36 cellular contexts compared by ENCODE assay signal in the genomic region with DNA sequence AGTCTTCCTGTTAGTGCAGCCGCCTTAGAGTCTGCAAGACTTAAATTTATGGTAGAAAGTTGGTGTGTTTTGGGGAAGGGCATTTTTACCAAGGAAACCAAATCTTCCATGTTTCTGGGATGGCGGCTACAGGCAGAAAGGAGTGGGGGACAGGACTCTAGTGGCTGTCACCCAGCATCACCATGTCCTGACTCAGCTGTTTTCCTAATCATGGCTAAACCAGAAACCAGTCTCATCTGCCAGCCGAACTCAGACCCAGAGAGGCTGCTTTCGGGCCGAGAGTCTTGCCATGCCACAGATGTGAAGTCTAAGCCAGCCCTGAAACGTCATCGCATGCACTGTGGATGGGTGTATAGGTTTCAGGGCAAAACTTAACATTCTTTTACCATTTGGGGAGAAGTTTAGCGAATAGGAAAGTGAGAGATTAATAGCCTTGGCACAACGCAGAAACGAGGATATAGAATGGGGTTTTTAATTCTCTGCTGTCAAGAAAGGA.
"Had no signal": no experiment of that assay in that cellular context is flagged by ENCODE, and none has a peak within 500 bp of the region (broad histone marks: within the 10 kb centered on the region; RNA-seq: fewer than 3 reads in every experiment).

No MANE protein-coding gene starts in this region.

- H3K27ac Mint-ChIP-seq: activated B cell treated with CpG ODN at 0.5 μM for 24 hours; activated CD4-positive, alpha-beta memory T cell treated with anti-CD3 and anti-CD28 coated beads for 36 hours; activated CD8-positive, alpha-beta T cell treated with anti-CD3 and anti-CD28 coated beads for 36 hours; activated naive CD4-positive, alpha-beta T cell treated with anti-CD3 and anti-CD28 coated beads for 36 hours; activated naive CD4-positive, alpha-beta T cell treated with anti-CD3 and anti-CD28 coated beads, Interleukin-2, amount 50 U/mL, for 72 hours; activated naive CD8-positive, alpha-beta T cell treated with anti-CD3 and anti-CD28 coated beads for 36 hours; activated T-cell treated with anti-CD3 and anti-CD28 coated beads, Interleukin-2, amount 50 U/mL, for 72 hours; activated T-helper 1 cell treated with anti-CD3 and anti-CD28 coated beads, Interleukin-12 subunit alpha, Interleukin-12 subunit beta, Interleukin-2, Interleukin-4 antibody, amounts not matched to agents 30 ng/mL and 10 ng/mL and 1 ng/mL, durations not matched to agents 14 hours and 24 hours and 36 hours; activated T-helper 17 cell treated with anti-CD3 and anti-CD28 coated beads, Interleukin-2, amount 50 U/mL, for 72 hours; T-helper 1 cell treated with Interleukin-12 subunit alpha and Interleukin-12 subunit beta and Interleukin-4 antibody, amounts not matched to agents 30 μg/mL and 1 μg/mL, for 36 hours; T-helper 2 cell treated with Interferon-gamma antibody and Interleukin-4, amounts not matched to agents 5 μg/mL and 100 μg/mL, for 36 hours had no signal

- H3K4me1 ChIP-seq: adrenal gland, breast epithelium had no signal

- H3K27ac ChIP-seq: adrenal gland, body of pancreas, brain microvascular endothelial cell, breast epithelium, VCaP had no signal

- H3K4me3 Mint-ChIP-seq: activated B cell treated with CpG ODN at 0.5 μM for 24 hours; activated CD4-positive, alpha-beta memory T cell treated with anti-CD3 and anti-CD28 coated beads for 36 hours; activated CD8-positive, alpha-beta T cell treated with anti-CD3 and anti-CD28 coated beads for 36 hours; activated naive CD4-positive, alpha-beta T cell treated with anti-CD3 and anti-CD28 coated beads for 36 hours; activated naive CD8-positive, alpha-beta T cell treated with anti-CD3 and anti-CD28 coated beads for 36 hours; activated T-cell treated with anti-CD3 and anti-CD28 coated beads, Interleukin-2, amount 50 U/mL, for 4 hours; activated T-cell treated with anti-CD3 and anti-CD28 coated beads, Interleukin-2, amount 50 U/mL, for 72 hours; activated T-helper 1 cell treated with anti-CD3 and anti-CD28 coated beads, Interleukin-12 subunit alpha, Interleukin-12 subunit beta, Interleukin-2, Interleukin-4 antibody, amounts not matched to agents 30 ng/mL and 10 ng/mL and 1 ng/mL, durations not matched to agents 14 hours and 24 hours and 36 hours; activated T-helper 17 cell treated with anti-CD3 and anti-CD28 coated beads, Interleukin-2, amount 50 U/mL, for 72 hours; T-helper 1 cell treated with Interleukin-12 subunit alpha and Interleukin-12 subunit beta and Interleukin-4 antibody, amounts not matched to agents 30 μg/mL and 1 μg/mL, for 36 hours; T-helper 2 cell treated with Interferon-gamma antibody and Interleukin-4, amounts not matched to agents 5 μg/mL and 100 μg/mL, for 36 hours had no signal

- H3K27me3 Mint-ChIP-seq: activated B cell treated with CpG ODN at 0.5 μM for 24 hours; activated CD8-positive, alpha-beta T cell treated with anti-CD3 and anti-CD28 coated beads for 36 hours had no signal

- FAIRE-seq: astrocyte, TTC549 had no signal

- DNase-seq: activated B cell treated with CpG ODN at 0.5 μM for 24 hours; activated CD4-positive, alpha-beta memory T cell treated with anti-CD3 and anti-CD28 coated beads for 36 hours; activated CD4-positive, alpha-beta T cell treated with anti-CD3 and anti-CD28 coated beads for 48 hours; activated CD4-positive, alpha-beta T cell treated with anti-CD3 and anti-CD28 coated beads, Interleukin-2, amount 50 U/mL, for 1 hour; activated CD4-positive, alpha-beta T cell treated with anti-CD3 and anti-CD28 coated beads, Interleukin-2, amount 50 U/mL, for 4 hours; activated CD4-positive, CD25-positive, alpha-beta regulatory T cell treated with anti-CD3 and anti-CD28 coated beads, Interleukin-2, amount 50 U/mL, for 72 hours; activated CD8-positive, alpha-beta memory T cell treated with anti-CD3 and anti-CD28 coated beads, Interleukin-2, amount 50 U/mL, for 4 hours; activated CD8-positive, alpha-beta T cell treated with anti-CD3 and anti-CD28 coated beads for 36 hours; activated effector memory CD4-positive, alpha-beta T cell treated with anti-CD3 and anti-CD28 coated beads, Interleukin-2, amount 50 U/mL, for 16 hours; activated gamma-delta T cell treated with Interleukin-2 at 50 U/mL for 16 hours; activated naive CD4-positive, alpha-beta T cell; activated naive CD4-positive, alpha-beta T cell treated with anti-CD3 and anti-CD28 coated beads for 36 hours; activated naive CD4-positive, alpha-beta T cell treated with anti-CD3 and anti-CD28 coated beads, Interleukin-2, amount 50 U/mL, for 16 hours; activated naive CD8-positive, alpha-beta T cell treated with anti-CD3 and anti-CD28 coated beads for 36 hours; activated T-cell treated with anti-CD3 and anti-CD28 coated beads for 4 hours; activated T-cell treated with anti-CD3 and anti-CD28 coated beads, Interleukin-2, amount 50 U/mL, for 1 hour; activated T-cell treated with anti-CD3 and anti-CD28 coated beads, Interleukin-2, amount 50 U/mL, for 4 hours; activated T-cell treated with anti-CD3 and anti-CD28 coated beads, Interleukin-2, amount 50 U/mL, for 72 hours; adrenal gland; amniotic stem cell; aorta; body of pancreas; brain microvascular endothelial cell; central memory CD4-positive, alpha-beta T cell; T-helper 1 cell; T-helper 2 cell; T-helper 9 cell had no signal

- H3K36me3 Mint-ChIP-seq: activated CD4-positive, alpha-beta memory T cell treated with anti-CD3 and anti-CD28 coated beads for 36 hours; activated naive CD4-positive, alpha-beta T cell treated with anti-CD3 and anti-CD28 coated beads, Interleukin-2, amount 50 U/mL, for 72 hours; activated naive CD8-positive, alpha-beta T cell treated with anti-CD3 and anti-CD28 coated beads for 36 hours had no signal

- H3K36me3 ChIP-seq: adrenal gland, brain microvascular endothelial cell, breast epithelium had no signal

- H3K4me1 Mint-ChIP-seq: activated B cell treated with CpG ODN at 0.5 μM for 24 hours; activated naive CD8-positive, alpha-beta T cell treated with anti-CD3 and anti-CD28 coated beads for 36 hours; activated T-helper 17 cell treated with anti-CD3 and anti-CD28 coated beads, Interleukin-2, amount 50 U/mL, for 72 hours had no signal

- ATAC-seq: activated CD8-positive, alpha-beta T cell treated with anti-CD3 and anti-CD28 coated beads for 36 hours; activated naive CD4-positive, alpha-beta T cell treated with anti-CD3 and anti-CD28 coated beads, Interleukin-2, amount 50 U/mL, for 72 hours; activated T-cell treated with anti-CD3 and anti-CD28 coated beads, Interleukin-2, amount 50 U/mL, for 4 hours; activated T-cell treated with anti-CD3 and anti-CD28 coated beads, Interleukin-2, amount 50 U/mL, for 72 hours; activated T-helper 17 cell treated with anti-CD3 and anti-CD28 coated beads, Interleukin-2, amount 50 U/mL, for 72 hours; body of pancreas had no signal

- H3K9me3 Mint-ChIP-seq: activated B cell treated with CpG ODN at 0.5 μM for 24 hours; activated CD4-positive, alpha-beta memory T cell treated with anti-CD3 and anti-CD28 coated beads for 36 hours; activated CD8-positive, alpha-beta T cell treated with anti-CD3 and anti-CD28 coated beads for 36 hours; activated naive CD4-positive, alpha-beta T cell treated with anti-CD3 and anti-CD28 coated beads for 36 hours; activated naive CD4-positive, alpha-beta T cell treated with anti-CD3 and anti-CD28 coated beads, Interleukin-2, amount 50 U/mL, for 72 hours; activated naive CD8-positive, alpha-beta T cell treated with anti-CD3 and anti-CD28 coated beads for 36 hours; activated T-cell treated with anti-CD3 and anti-CD28 coated beads, Interleukin-2, amount 50 U/mL, for 4 hours; activated T-cell treated with anti-CD3 and anti-CD28 coated beads, Interleukin-2, amount 50 U/mL, for 72 hours; activated T-helper 1 cell treated with anti-CD3 and anti-CD28 coated beads, Interleukin-12 subunit alpha, Interleukin-12 subunit beta, Interleukin-2, Interleukin-4 antibody, amounts not matched to agents 30 ng/mL and 10 ng/mL and 1 ng/mL, durations not matched to agents 14 hours and 24 hours and 36 hours; activated T-helper 17 cell treated with anti-CD3 and anti-CD28 coated beads, Interleukin-2, amount 50 U/mL, for 72 hours; T-helper 1 cell treated with Interleukin-12 subunit alpha and Interleukin-12 subunit beta and Interleukin-4 antibody, amounts not matched to agents 30 μg/mL and 1 μg/mL, for 36 hours; T-helper 2 cell treated with Interferon-gamma antibody and Interleukin-4, amounts not matched to agents 5 μg/mL and 100 μg/mL, for 36 hours had no signal

- H3K27me3 ChIP-seq: adrenal gland, body of pancreas, brain microvascular endothelial cell, breast epithelium had no signal

- H3K4me3 ChIP-seq: adrenal gland, body of pancreas, breast epithelium had no signal

- H3K9me3 ChIP-seq: adrenal gland, body of pancreas, breast epithelium had no signal
